Comparison of ENCODE assay signal across 9 cellular contexts in genomic region chr6:109165392-109165964, GRCh38.
A peak's percentile ranks its signal among the peaks of the same experiment; 100 is the strongest.
DNase-seq lines count a peak whose midpoint lies in the region; ATAC-seq, FAIRE-seq and TF ChIP-seq lines count a peak whose summit lies in the region.
"Had no signal": no experiment of that assay in that cellular context is flagged by ENCODE, and none has a peak within 500 bp of the region (broad histone marks: within the 10 kb centered on the region; RNA-seq: fewer than 3 reads in every experiment).

No MANE protein-coding gene starts in this region.

- no peaks in the 10 kb centered on the region for H4K20me1 ChIP-seq in astrocyte (ENCODE audit: insufficient read depth, low read length)

- no peak overlapping the region for H3K4me3 Mint-ChIP-seq in astrocyte (ENCODE audit: unreplicated experiment)
- no peak overlapping the region for H3K4me3 Mint-ChIP-seq in activated naive CD8-positive, alpha-beta T cell treated with anti-CD3 and anti-CD28 coated beads for 36 hours

- no peaks in the 10 kb centered on the region for H3K79me2 ChIP-seq in astrocyte (ENCODE audit: insufficient read depth, low read length)

- H3K27ac ChIP-seq in AG04450 (ENCODE audit: low read depth, low read length), result no peak overlapping the region
- no peak overlapping the region for H3K27ac ChIP-seq in astrocyte (ENCODE audit: low read depth, low read length)
- H3K27ac ChIP-seq: testis had no signal

- POLR2A ChIA-PET in AG04450 (lab: Yijun Ruan, JAX), result no interaction called here

- no peak overlapping the region for H3K4me2 ChIP-seq in astrocyte (ENCODE audit: low read length)

- peaks cover 5% of the 10 kb centered on the region for H3K36me3 ChIP-seq in astrocyte (ENCODE audit: insufficient read depth, low read length)

- H3K4me1 Mint-ChIP-seq in astrocyte (ENCODE audit: low read depth, unreplicated experiment), result peaks cover 12% of the 10 kb centered on the region
- H3K4me1 Mint-ChIP-seq in activated naive CD8-positive, alpha-beta T cell treated with anti-CD3 and anti-CD28 coated beads for 36 hours, result no peaks in the 10 kb centered on the region

- H3K4me1 ChIP-seq in astrocyte (ENCODE audit: insufficient read depth, low read length), result no peaks in the 10 kb centered on the region
- H3K4me1 ChIP-seq: testis had no signal

- H3K27me3 Mint-ChIP-seq in astrocyte (ENCODE audit: low read depth, unreplicated experiment), result no peaks in the 10 kb centered on the region
- H3K27me3 Mint-ChIP-seq in activated naive CD8-positive, alpha-beta T cell treated with anti-CD3 and anti-CD28 coated beads for 36 hours, result no peaks in the 10 kb centered on the region

- H3K27ac Mint-ChIP-seq in astrocyte (ENCODE audit: unreplicated experiment), result peak overlapping the region; percentile 27
- no peak overlapping the region for H3K27ac Mint-ChIP-seq in activated naive CD8-positive, alpha-beta T cell treated with anti-CD3 and anti-CD28 coated beads for 36 hours

- no peaks in the 10 kb centered on the region for H3K9me3 Mint-ChIP-seq in astrocyte (ENCODE audit: unreplicated experiment)
- no peaks in the 10 kb centered on the region for H3K9me3 Mint-ChIP-seq in activated naive CD8-positive, alpha-beta T cell treated with anti-CD3 and anti-CD28 coated beads for 36 hours

- no peak for FAIRE-seq in HTR-8/SVneo (lab: Jason Lieb, UNC)
- peak; percentile 54 for FAIRE-seq in astrocyte (lab: Jason Lieb, UNC)

- DNase-seq in AG04450 (ENCODE audit: low read depth, low spot score) (peak; percentile 50), HTR-8/SVneo (ENCODE audit: insufficient read length, low spot score) (peak; percentile 13), astrocyte (ENCODE audit: low read depth) (peak; percentile 71), iPS-NIHi7 (ENCODE audit: extremely low spot score) (peak; percentile 29), GM10266 (ENCODE audit: extremely low spot score) (no peak)
- DNase-seq in activated T-cell treated with anti-CD3 and anti-CD28 coated beads, Interleukin-2, amount 50 U/mL, for 1 hour, result no peak
- DNase-seq in activated naive CD8-positive, alpha-beta T cell treated with anti-CD3 and anti-CD28 coated beads for 36 hours, result no peak
- DNase-seq: testis had no signal

- no peaks in the 10 kb centered on the region for H3K27me3 ChIP-seq in AG04450 (ENCODE audit: control insufficient read depth, insufficient read depth, low read length)
- no peaks in the 10 kb centered on the region for H3K27me3 ChIP-seq in astrocyte (ENCODE audit: insufficient read depth, low read length)
- H3K27me3 ChIP-seq: testis had no signal

- ATAC-seq in HG02763 (IDR thresholded peaks at IDR 0.05; ENCODE audit: unreplicated experiment), result no peak

- no peak overlapping the region for H3K9ac ChIP-seq in astrocyte (ENCODE audit: low read length)

- H2AFZ ChIP-seq in astrocyte (ENCODE audit: low read depth, low read length), result no peak overlapping the region

- no peak for TF ChIP-seq CTCF in AG04450 (IDR thresholded peaks at IDR 0.05; ENCODE audit: low read depth, low read length)
- TF ChIP-seq CTCF in astrocyte (IDR thresholded peaks at IDR 0.05; ENCODE audit: insufficient read depth, low read depth, low read length), result no peak
- no peak for TF ChIP-seq CTCF in GM10266 (IDR thresholded peaks at IDR 0.05; ENCODE audit: control insufficient read depth, insufficient read depth, low read depth, missing control alignments)

- H3K36me3 Mint-ChIP-seq in astrocyte (ENCODE audit: low read depth, unreplicated experiment), result no peaks in the 10 kb centered on the region
- peaks cover 3% of the 10 kb centered on the region for H3K36me3 Mint-ChIP-seq in activated naive CD8-positive, alpha-beta T cell treated with anti-CD3 and anti-CD28 coated beads for 36 hours

- no peaks in the 10 kb centered on the region for H3K9me3 ChIP-seq in AG04450 (ENCODE audit: control insufficient read depth, insufficient read depth, low read length)
- no peaks in the 10 kb centered on the region for H3K9me3 ChIP-seq in astrocyte (ENCODE audit: insufficient read depth, low read depth, low read length)
- H3K9me3 ChIP-seq: testis had no signal

- CTCF ChIA-PET in AG04450 (lab: Charles Lee), result interaction anchor here (0.6 to 0.8 kb wide), 3 partner anchors 22 to 1318 kb away, joined by 3 to 4 read pairs (median 3); no protein-coding TSS in a partner anchor

- H3K4me3 ChIP-seq in AG04450 (ENCODE audit: low read depth, low read length) (no peak overlapping the region), astrocyte (ENCODE audit: insufficient read depth, low read depth, low read length) (no peak overlapping the region)
- H3K4me3 ChIP-seq: testis had no signal

Comparison
In these comparisons a context has a peak if more than half of its experiments do, and no peak if none do; other contexts are left out.
1. DNase-seq: peak in AG04450 (single experiment), HTR-8/SVneo (single experiment), astrocyte (single experiment) and iPS-NIHi7 (single experiment); none in activated T-cell treated with anti-CD3 and anti-CD28 coated beads, Interleukin-2, amount 50 U/mL, for 1 hour (single experiment), activated naive CD8-positive, alpha-beta T cell treated with anti-CD3 and anti-CD28 coated beads for 36 hours (single experiment) and GM10266 (single experiment).